In genomic region chr6:169724554-169725269, GRCh38 we compare ENCODE assay signal across 8 cellular contexts. TPM values are rescaled to one million over a fixed set of nuclear protein-coding genes. Genes with fewer than 3 reads are reported as not detected.
A peak's percentile ranks its signal among the peaks of the same experiment; 100 is the strongest.
DNase-seq lines count a peak whose midpoint lies in the region; ATAC-seq, FAIRE-seq and TF ChIP-seq lines count a peak whose summit lies in the region.

No MANE protein-coding gene starts in this region.

- no peak for TF ChIP-seq EP300 in upper lobe of left lung (IDR thresholded peaks at IDR 0.05)

- peak in 2 of 4 donors; percentile 33 to 74 for TF ChIP-seq POLR2A in upper lobe of left lung (IDR thresholded peaks at IDR 0.05)

- peak overlapping the region; percentile 90 for H3K27ac Mint-ChIP-seq in activated naive CD4-positive, alpha-beta T cell treated with anti-CD3 and anti-CD28 coated beads, Interleukin-2, amount 50 U/mL, for 24 hours

- H3K4me1 ChIP-seq in SJCRH30 = peaks cover 7% of the 10 kb centered on the region
- peaks cover 8 to 12% (median 12%) of the 10 kb centered on the region in 3 donors for H3K4me1 ChIP-seq in pancreas
- peaks cover 11 to 35% (median 18%) of the 10 kb centered on the region in 4 donors for H3K4me1 ChIP-seq in upper lobe of left lung

- H3K27me3 ChIP-seq in SJCRH30 (no peaks in the 10 kb centered on the region), pancreas (no peaks in the 10 kb centered on the region), upper lobe of left lung (no peaks in the 10 kb centered on the region)

- H3K27me3 Mint-ChIP-seq in activated naive CD4-positive, alpha-beta T cell treated with anti-CD3 and anti-CD28 coated beads, Interleukin-2, amount 50 U/mL, for 24 hours = no peaks in the 10 kb centered on the region

- intact Hi-C loops in head of caudate nucleus (cut with DNase I) (no loop called here), pancreas (cut with DNase I) (no loop called here)

- TF ChIP-seq CTCF in pancreas (IDR thresholded peaks at IDR 0.05) (no peak), upper lobe of left lung (IDR thresholded peaks at IDR 0.05) (no peak)

- H3K36me3 ChIP-seq in SJCRH30 = peaks cover 11% of the 10 kb centered on the region
- no peaks in the 10 kb centered on the region for H3K36me3 ChIP-seq in pancreas
- no peaks in the 10 kb centered on the region for H3K36me3 ChIP-seq in upper lobe of left lung

- 0 to 1% methylated on average over 47 to 85 of the region's 88 CpGs for WGBS in pancreas, 2 donors
- 1 to 5% methylated on average over 7 to 49 of the region's 88 CpGs for WGBS in upper lobe of left lung, 2 donors

- H3K27ac ChIP-seq in SJCRH30 = peak overlapping the region; percentile 86
- H3K27ac ChIP-seq in pancreas = peak overlapping the region; percentile 81 to 93 (median 87)
- peak overlapping the region; percentile 85 to 97 (median 92) for H3K27ac ChIP-seq in upper lobe of left lung

- no peaks in the 10 kb centered on the region for H3K9me3 Mint-ChIP-seq in activated naive CD4-positive, alpha-beta T cell treated with anti-CD3 and anti-CD28 coated beads, Interleukin-2, amount 50 U/mL, for 24 hours

- no peaks in the 10 kb centered on the region for H3K9me3 ChIP-seq in SJCRH30 (replicated peaks)
- no peaks in the 10 kb centered on the region for H3K9me3 ChIP-seq in pancreas
- H3K9me3 ChIP-seq in upper lobe of left lung = no peaks in the 10 kb centered on the region

- H3K4me1 Mint-ChIP-seq in activated naive CD4-positive, alpha-beta T cell treated with anti-CD3 and anti-CD28 coated beads, Interleukin-2, amount 50 U/mL, for 24 hours = peaks cover 47% of the 10 kb centered on the region

- peaks cover 3% of the 10 kb centered on the region for H3K36me3 Mint-ChIP-seq in activated naive CD4-positive, alpha-beta T cell treated with anti-CD3 and anti-CD28 coated beads, Interleukin-2, amount 50 U/mL, for 24 hours

- peak overlapping the region; percentile 87 for H3K4me3 Mint-ChIP-seq in activated naive CD4-positive, alpha-beta T cell treated with anti-CD3 and anti-CD28 coated beads, Interleukin-2, amount 50 U/mL, for 24 hours

- peak; percentile 45 for DNase-seq in CD1c-positive myeloid dendritic cell (ENCODE audit: extremely low spot score)
- DNase-seq in SJCRH30 = peak; percentile 71
- peak; percentile 6 to 80 (median 65) for DNase-seq in head of caudate nucleus
- DNase-seq in pancreas = peak; percentile 52 to 85 (median 64)
- DNase-seq in upper lobe of left lung = peak; percentile 28 to 93

- FAIRE-seq in pancreas (lab: Jason Lieb, UNC) = no peak

- H3K4me3 ChIP-seq in SJCRH30 = peak overlapping the region; percentile 93
- H3K4me3 ChIP-seq in pancreas = peak overlapping the region; percentile 48 to 72 (median 56)
- peak overlapping the region; percentile 46 to 93 (median 85) for H3K4me3 ChIP-seq in upper lobe of left lung

- ATAC-seq in GM19324 (IDR thresholded peaks at IDR 0.05; ENCODE audit: low FRiP score, unreplicated experiment) (peak; percentile 39), HG03460 (IDR thresholded peaks at IDR 0.05; ENCODE audit: unreplicated experiment) (peak; percentile 35), pancreas (peak; percentile 46 to 68 (median 58)), upper lobe of left lung (ENCODE audit: low FRiP score in 2 of 2) (peak; percentile 68 to 73)

RNA-seq across cellular contexts. Expression of gene PHF10, which starts 0.4 kb away (rescaled TPM):
- 55.7 and 65.2 TPM in 2 replicates for total RNA-seq in SJCRH30 (2014; rRNA removed; shearing (Covaris generic))
- 10 to 100 TPM; 14.1 to 34.6 (median 19.9) TPM for total RNA-seq in pancreas
- polyA plus RNA-seq in pancreas = 10 to 100 TPM; 23.8 to 39.8 TPM
- total RNA-seq in upper lobe of left lung = 10 to 100 TPM; 30.0 to 79.2 (median 42.4) TPM

RNA-seq across cellular contexts. Expression of gene C6orf120, which starts 22.8 kb away (rescaled TPM):
- 30.0 and 30.8 TPM in 2 replicates for total RNA-seq in SJCRH30 (2014; rRNA removed; shearing (Covaris generic))
- total RNA-seq in pancreas (10 to 100 TPM in 4 of 6 donors, 1 to 10 TPM in 2; 7.9 to 15.5 (median 13.9) TPM), upper lobe of left lung (10 to 100 TPM; 16.8 to 33.5 (median 26.9) TPM)
- polyA plus RNA-seq in pancreas = 1 to 10 TPM; 2.9 to 6.9 TPM

RNA-seq across cellular contexts. Expression of gene WDR27, which starts 22.9 kb away (rescaled TPM):
- 26.2 and 38.1 TPM in 2 replicates for total RNA-seq in SJCRH30 (2014; rRNA removed; shearing (Covaris generic))
- total RNA-seq in pancreas = 10 to 100 TPM in 5 of 6 donors, 1 to 10 TPM in 1; 9.6 to 32.2 (median 14.9) TPM
- polyA plus RNA-seq in pancreas = 10 to 100 TPM; 25.5 to 43.1 TPM
- total RNA-seq in upper lobe of left lung = 10 to 100 TPM; 20.1 to 80.7 (median 40.3) TPM

RNA-seq across cellular contexts. Expression of gene DYNLT2, which starts 26.7 kb away (rescaled TPM):
- 1.9 and 4.3 TPM in 2 replicates for total RNA-seq in SJCRH30 (2014; rRNA removed; shearing (Covaris generic))
- total RNA-seq in pancreas (1 to 10 TPM in 2 of 6 donors, under 1 TPM in 4; 0.20 to 1.2 (median 0.89) TPM), upper lobe of left lung (1 to 10 TPM in 5 of 6 donors, under 1 TPM in 1; 0.89 to 6.3 (median 1.2) TPM)
- polyA plus RNA-seq in pancreas = 1 to 10 TPM; 1.4 to 2.9 TPM

RNA-seq across cellular contexts. Expression of gene ERMARD, which starts 26.7 kb away (rescaled TPM):
- 12.3 and 24.6 TPM in 2 replicates for total RNA-seq in SJCRH30 (2014; rRNA removed; shearing (Covaris generic))
- total RNA-seq in pancreas (10 to 100 TPM in 5 of 6 donors, 1 to 10 TPM in 1; 9.1 to 16.7 (median 13.7) TPM), upper lobe of left lung (10 to 100 TPM; 12.6 to 51.3 (median 18.5) TPM)
- polyA plus RNA-seq in pancreas = 10 to 100 TPM; 50.7 to 62.4 TPM

Comparison
In these comparisons a context has a peak if more than half of its experiments do, and no peak if none do; other contexts are left out.
1. Peak in every context shown above with its lines: DNase-seq, ATAC-seq, H3K4me3 ChIP-seq and H3K27ac ChIP-seq.